ENCODE assay signal across 17 cellular contexts in genomic region chr4:57287687-57288604, GRCh38.
DNase-seq lines count a peak whose midpoint lies in the region; ATAC-seq, FAIRE-seq and TF ChIP-seq lines count a peak whose summit lies in the region.
"Had no signal": no experiment of that assay in that cellular context is flagged by ENCODE, and none has a peak within 500 bp of the region (broad histone marks: within the 10 kb centered on the region; RNA-seq: fewer than 3 reads in every experiment).

No MANE protein-coding gene starts in this region.

- H3K9me3 Mint-ChIP-seq in WTC11 = peaks cover 23% of the 10 kb centered on the region
- H3K9me3 Mint-ChIP-seq: CD4-positive, alpha-beta T cell; HFFc6 had no signal

- no peak for TF ChIP-seq POLR2A in GM12892 (IDR thresholded peaks at IDR 0.05; ENCODE audit: low read depth, low read length)

- DNase-seq in GM12892 (ENCODE audit: insufficient read length) (no peak), WTC11 (ENCODE audit: low spot score) (no peak), iPS-NIHi11 (ENCODE audit: low spot score) (peak; percentile 12), NCI-H128 (lab: John Stamatoyannopoulos, UW; ENCODE audit: unreplicated experiment) (no peak)
- DNase-seq: 8988T; C1 segment of cervical spinal cord; CD4-positive, alpha-beta T cell; DMS79; GM23248; HCEC 1CT; HFFc6 had no signal

- CTCF ChIA-PET in WTC11 (lab: Charles Lee) = interaction anchor here (0.6 to 1.1 kb wide), 4 partner anchors 22 to 139 kb away, joined by 3 to 11 read pairs (median 4); no protein-coding TSS in a partner anchor

- H3K4me3 Mint-ChIP-seq in WTC11 = peak overlapping the region; percentile 37
- H3K4me3 Mint-ChIP-seq: B cell; CD4-positive, alpha-beta T cell; HFFc6 had no signal

- peaks cover 44% of the 10 kb centered on the region for H3K4me1 Mint-ChIP-seq in WTC11
- H3K4me1 Mint-ChIP-seq: B cell had no signal

- H3K36me3 Mint-ChIP-seq in WTC11 = peaks cover 22% of the 10 kb centered on the region

- FAIRE-seq in GM12892 (lab: Jason Lieb, UNC) = peak; percentile 42
- FAIRE-seq: G401.6, GM12891 had no signal

- TF ChIP-seq CTCF in WTC11 (IDR thresholded peaks at IDR 0.05) = no peak

- POLR2A ChIA-PET in WTC11 (lab: Charles Lee) = no interaction called here

- ATAC-seq in HG03565 (IDR thresholded peaks at IDR 0.05; ENCODE audit: unreplicated experiment) (peak; percentile 69), WTC11 (peak; percentile 67), GM21423 (IDR thresholded peaks at IDR 0.05; ENCODE audit: unreplicated experiment) (no peak), HG02610 (IDR thresholded peaks at IDR 0.05; ENCODE audit: unreplicated experiment) (no peak)

- H3K27me3 Mint-ChIP-seq in WTC11 (ENCODE audit: low read depth) = peaks cover 39% of the 10 kb centered on the region

- H3K27ac Mint-ChIP-seq in WTC11 = no peak overlapping the region
- H3K27ac Mint-ChIP-seq: B cell; CD4-positive, alpha-beta T cell; HFFc6 had no signal

TF ChIP-seq in WTC11, 78 proteins besides CTCF, POLR2A, EP300 and RAD21:
- TF ChIP-seq GTF2I (CRISPR knock-in tag; conservative IDR thresholded peaks at IDR 0.05) (no peak), SMAD3 (CRISPR knock-in tag; IDR thresholded peaks at IDR 0.05; ENCODE audit: borderline replicate concordance) (no peak), ELF4 (CRISPR knock-in tag; IDR thresholded peaks at IDR 0.05; ENCODE audit: low read depth) (no peak), USF1 (CRISPR knock-in tag; IDR thresholded peaks at IDR 0.05) (no peak), JAZF1 (CRISPR knock-in tag; IDR thresholded peaks at IDR 0.05) (no peak), NFYB (CRISPR knock-in tag; conservative IDR thresholded peaks at IDR 0.05; ENCODE audit: low read depth) (no peak), PREB (CRISPR knock-in tag; IDR thresholded peaks at IDR 0.05; ENCODE audit: borderline replicate concordance) (no peak), TCF7 (CRISPR knock-in tag; IDR thresholded peaks at IDR 0.05; ENCODE audit: low read depth) (no peak), ZNF138 (CRISPR knock-in tag; conservative IDR thresholded peaks at IDR 0.05) (no peak)

Comparison
In these comparisons a context has a peak if more than half of its experiments do, and no peak if none do; other contexts are left out.
1. ATAC-seq: peak in HG03565 (single experiment) and WTC11 (single experiment); none in GM21423 (single experiment) and HG02610 (single experiment).